ENCODE assay signal across 8 cellular contexts in the genomic region with DNA sequence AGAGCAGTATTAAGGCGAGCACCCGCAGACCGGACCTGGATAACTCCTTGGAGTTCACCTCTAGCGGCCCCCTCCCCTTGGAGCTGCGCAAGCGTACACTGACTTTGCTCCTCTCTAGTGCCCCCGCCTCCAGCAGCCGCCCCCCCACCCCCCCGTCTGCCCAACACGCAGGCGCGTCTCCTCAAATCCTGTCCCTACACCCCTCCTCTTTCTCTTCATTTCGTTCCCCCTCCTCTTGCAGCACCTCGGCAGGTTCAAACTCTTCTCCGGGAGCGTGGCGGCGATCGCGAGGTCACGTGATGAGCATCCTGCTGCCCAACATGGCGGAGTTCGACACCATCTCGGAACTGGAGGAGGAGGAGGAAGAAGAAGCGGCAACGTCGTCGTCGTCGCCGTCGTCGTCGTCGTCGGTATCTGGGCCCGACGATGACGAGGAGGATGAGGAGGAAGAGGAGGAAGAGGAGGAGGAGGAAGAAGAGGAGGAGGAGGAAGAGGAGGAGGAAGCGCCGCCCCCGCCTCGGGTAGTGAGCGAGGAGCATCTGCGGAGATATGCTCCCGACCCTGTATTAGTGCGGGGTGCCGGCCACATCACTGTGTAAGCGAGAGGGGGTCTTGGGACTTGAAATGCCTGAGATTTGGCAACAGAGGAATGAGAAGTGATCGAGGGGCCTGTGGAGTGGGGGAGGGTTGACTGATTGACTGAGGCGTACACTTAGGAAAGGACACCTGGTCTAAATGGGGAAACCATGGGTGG. TPM values are rescaled to one million over a fixed set of nuclear protein-coding genes. Genes with fewer than 3 reads are reported as not detected.
DNase-seq lines count a peak whose midpoint lies in the region; ATAC-seq, FAIRE-seq and TF ChIP-seq lines count a peak whose summit lies in the region.

A gene (plus strand): TSS at position 212 of the 754 bp plus-strand sequence. CDS start 88 bp downstream, at position 300.

- H3K27ac ChIP-seq in endothelial cell of umbilical vein (ENCODE audit: insufficient read depth, low read depth, low read length): peak within 1 kb of the TSS; percentile 71

- no peaks in the 10 kb centered on the region for H3K9me1 ChIP-seq in endothelial cell of umbilical vein (replicated peaks; ENCODE audit: control insufficient read depth, extremely low read depth, insufficient read depth, low read length)

- TF ChIP-seq CTCF in endothelial cell of umbilical vein (IDR thresholded peaks at IDR 0.05; ENCODE audit: extremely low read depth in 1 of 2, insufficient read depth in 1 of 2, low read depth in 1 of 2, low read length in 2 of 2): no peak
- TF ChIP-seq CTCF in mucosa of descending colon (IDR thresholded peaks at IDR 0.05): no peak

- dilution Hi-C loops in endothelial cell of umbilical vein (cut with MboI; ENCODE audit: extremely low pct_ligation_motif_present, low sequenced_read_pairs): no loop called here

- H3K4me2 ChIP-seq in endothelial cell of umbilical vein (ENCODE audit: insufficient read depth, low read length): peak within 1 kb of the TSS; percentile 97

- CTCF ChIA-PET in endothelial cell of umbilical vein (lab: Charles Lee): no interaction called here

- H3K4me3 ChIP-seq in endothelial cell of umbilical vein (replicated peaks in 1 of 3; ENCODE audit: insufficient read depth in 1 of 3, low read depth in 1 of 3, low read length in 3 of 3) (peak within 1 kb of the TSS; percentile 87 to 93 (median 91)), mucosa of descending colon (peak within 1 kb of the TSS; percentile 14)

- H3K4me1 ChIP-seq in endothelial cell of umbilical vein (ENCODE audit: control insufficient read depth, extremely low read depth, insufficient read depth, low read length): peaks cover 13% of the 10 kb centered on the region
- H3K4me1 ChIP-seq in mucosa of descending colon (ENCODE audit: low read depth): no peaks in the 10 kb centered on the region

- H3K36me3 ChIP-seq in endothelial cell of umbilical vein (ENCODE audit: control insufficient read depth in 2 of 2, extremely low read depth in 1 of 2, insufficient read depth in 2 of 2, low read length in 2 of 2): no peaks in the 10 kb centered on the region
- H3K36me3 ChIP-seq in mucosa of descending colon (ENCODE audit: low read depth): no peaks in the 10 kb centered on the region

- peak; percentile 88 for FAIRE-seq in endothelial cell of umbilical vein (lab: Jason Lieb, UNC)

- ATAC-seq in HG03439 (IDR thresholded peaks at IDR 0.05; ENCODE audit: unreplicated experiment) (peak; percentile 65), mucosa of descending colon (peak; percentile 81)

- DNase-seq in AML-193 (lab: John Stamatoyannopoulos, UW) (peak; percentile 38 to 61), NCI-H774 (lab: John Stamatoyannopoulos, UW) (peak; percentile 52), endothelial cell of umbilical vein (ENCODE audit: low read depth, low spot score) (peak; percentile 65), mucosa of descending colon (peak; percentile 64 to 82 (median 72))
- DNase-seq in activated CD8-positive, alpha-beta memory T cell treated with anti-CD3 and anti-CD28 coated beads, Interleukin-2, amount 50 U/mL, for 48 hours: peak; percentile 76
- peak; percentile 18 to 50 for DNase-seq in stimulated activated CD8-positive, alpha-beta memory T cell treated with anti-CD3 and anti-CD28 coated beads, Interleukin-2, amount 100 ng/mL, for 1 hour (ENCODE audit: low read depth in 2 of 2)

- H3K27me3 ChIP-seq in endothelial cell of umbilical vein (ENCODE audit: control insufficient read depth in 2 of 2, insufficient read depth in 2 of 2, low read length in 2 of 2): no peaks in the 10 kb centered on the region

- no peaks in the 10 kb centered on the region for H3K9me3 ChIP-seq in endothelial cell of umbilical vein (replicated peaks; ENCODE audit: control insufficient read depth, insufficient read depth, low read length)
- H3K9me3 ChIP-seq in mucosa of descending colon: no peaks in the 10 kb centered on the region

- H2AFZ ChIP-seq in endothelial cell of umbilical vein (ENCODE audit: low read depth, low read length): peak within 1 kb of the TSS; percentile 98

- no peaks in the 10 kb centered on the region for H4K20me1 ChIP-seq in endothelial cell of umbilical vein (replicated peaks; ENCODE audit: control insufficient read depth, extremely low read depth, insufficient read depth, low read length)

- intact Hi-C loops in endothelial cell of umbilical vein (cut with micrococcal nuclease): loop anchor here (1.0 kb wide), 1 partner anchor 14 kb away; no protein-coding TSS in a partner anchor
- intact Hi-C loops in mucosa of descending colon (cut with DNase I, micrococcal nuclease): no loop called here

- BruUV-seq in endothelial cell of umbilical vein (replicated peaks; lab: Mats Ljungman, UMichigan): no TSS peak

- TF ChIP-seq POLR2A in GM19193 (IDR thresholded peaks at IDR 0.05; ENCODE audit: extremely low read depth, insufficient read depth, insufficient read length): peak; percentile 73
- TF ChIP-seq POLR2A in endothelial cell of umbilical vein (IDR thresholded peaks at IDR 0.05; ENCODE audit: low read depth, low read length): no peak

- POLR2A ChIA-PET in endothelial cell of umbilical vein (lab: Charles Lee): no interaction called here

- H3K79me2 ChIP-seq in endothelial cell of umbilical vein (ENCODE audit: control insufficient read depth, insufficient read depth, low read length): no peaks in the 10 kb centered on the region

- peak within 1 kb of the TSS; percentile 88 for H3K9ac ChIP-seq in endothelial cell of umbilical vein (replicated peaks; ENCODE audit: extremely low read depth, insufficient read depth, low read length)

TF ChIP-seq in endothelial cell of umbilical vein, 7 proteins besides CTCF, POLR2A, EP300 and RAD21:
- TF ChIP-seq, protein P1, sequence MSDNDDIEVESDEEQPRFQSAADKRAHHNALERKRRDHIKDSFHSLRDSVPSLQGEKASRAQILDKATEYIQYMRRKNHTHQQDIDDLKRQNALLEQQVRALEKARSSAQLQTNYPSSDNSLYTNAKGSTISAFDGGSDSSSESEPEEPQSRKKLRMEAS (IDR thresholded peaks at IDR 0.05; ENCODE audit: insufficient read depth, insufficient read length): peak; percentile 56
- no peak for TF ChIP-seq EZH2 (IDR thresholded peaks at IDR 0.05; ENCODE audit: borderline replicate concordance, low read depth, low read length, severe bottlenecking)

RNA-seq across cellular contexts. Expression of the gene that starts here (rescaled TPM):
- total RNA-seq in endothelial cell of umbilical vein: 6.1 and 7.5 TPM in 2 replicates
- polyA plus RNA-seq in endothelial cell of umbilical vein: 2.4 and 3.0 TPM in 2 replicates
- polyA plus RNA-seq in endothelial cell of umbilical vein (2011; cell fraction: cytosol; rRNA removed): 2.7 and 2.9 TPM in 2 replicates
- 8.1 and 11.0 TPM in 2 replicates for polyA plus RNA-seq in endothelial cell of umbilical vein (2011; cell fraction: nucleus; rRNA removed)
- polyA plus RNA-seq in endothelial cell of umbilical vein (2012): 4.8 and 6.0 TPM in 2 replicates
- 5.5 and 6.6 TPM in 2 replicates for polyA minus RNA-seq in endothelial cell of umbilical vein
- polyA minus RNA-seq in endothelial cell of umbilical vein (2011; cell fraction: cytosol; rRNA and poly(A)+ RNA removed): 5.1 TPM
- polyA minus RNA-seq in endothelial cell of umbilical vein (2011; cell fraction: nucleus; rRNA and poly(A)+ RNA removed): 10.7 and 13.8 TPM in 2 replicates
- total RNA-seq in mucosa of descending colon: 10 to 100 TPM in 1 of 3 donors, 1 to 10 TPM in 2; 6.4 to 15.3 (median 7.9) TPM

Comparison
In these comparisons a context has a peak if more than half of its experiments do, and no peak if none do; other contexts are left out.
1. Peak in every context shown above with its lines: DNase-seq, ATAC-seq, H3K4me3 ChIP-seq and H3K27ac ChIP-seq.